ENCODE assay signal across 1 cellular context in the genomic region with DNA sequence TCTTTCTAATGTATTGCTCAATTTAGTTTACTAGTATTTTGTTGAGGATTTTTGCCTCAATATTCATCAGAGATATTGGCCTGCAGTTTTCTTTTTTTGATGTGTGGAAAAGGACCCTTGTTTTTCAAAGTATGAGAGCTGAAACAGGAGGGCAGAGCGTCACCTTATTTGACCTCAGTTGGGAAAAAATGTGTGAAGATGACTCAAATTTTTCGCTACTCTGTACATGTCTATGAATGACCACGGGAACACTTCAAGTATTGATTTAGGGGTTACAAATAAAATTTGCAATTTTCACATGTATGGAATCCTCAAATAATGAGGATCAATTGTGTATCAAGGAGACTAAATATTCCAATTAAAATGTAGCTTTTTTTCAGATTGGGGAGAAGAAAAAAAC.
TF ChIP-seq lines count a peak whose summit lies in the region.

No MANE protein-coding gene starts in this region.

TF ChIP-seq in WTC11, 78 proteins besides CTCF, POLR2A, EP300 and RAD21 (continued from another document):
- TF ChIP-seq, protein P1, sequence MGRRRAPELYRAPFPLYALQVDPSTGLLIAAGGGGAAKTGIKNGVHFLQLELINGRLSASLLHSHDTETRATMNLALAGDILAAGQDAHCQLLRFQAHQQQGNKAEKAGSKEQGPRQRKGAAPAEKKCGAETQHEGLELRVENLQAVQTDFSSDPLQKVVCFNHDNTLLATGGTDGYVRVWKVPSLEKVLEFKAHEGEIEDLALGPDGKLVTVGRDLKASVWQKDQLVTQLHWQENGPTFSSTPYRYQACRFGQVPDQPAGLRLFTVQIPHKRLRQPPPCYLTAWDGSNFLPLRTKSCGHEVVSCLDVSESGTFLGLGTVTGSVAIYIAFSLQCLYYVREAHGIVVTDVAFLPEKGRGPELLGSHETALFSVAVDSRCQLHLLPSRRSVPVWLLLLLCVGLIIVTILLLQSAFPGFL (CRISPR knock-in tag; IDR thresholded peaks at IDR 0.05; ENCODE audit: borderline replicate concordance): no peak
- no peak for TF ChIP-seq EMX1 (CRISPR knock-in tag; IDR thresholded peaks at IDR 0.05)
- TF ChIP-seq NFATC4 (CRISPR knock-in tag; IDR thresholded peaks at IDR 0.05): no peak
- TF ChIP-seq, protein P2, sequence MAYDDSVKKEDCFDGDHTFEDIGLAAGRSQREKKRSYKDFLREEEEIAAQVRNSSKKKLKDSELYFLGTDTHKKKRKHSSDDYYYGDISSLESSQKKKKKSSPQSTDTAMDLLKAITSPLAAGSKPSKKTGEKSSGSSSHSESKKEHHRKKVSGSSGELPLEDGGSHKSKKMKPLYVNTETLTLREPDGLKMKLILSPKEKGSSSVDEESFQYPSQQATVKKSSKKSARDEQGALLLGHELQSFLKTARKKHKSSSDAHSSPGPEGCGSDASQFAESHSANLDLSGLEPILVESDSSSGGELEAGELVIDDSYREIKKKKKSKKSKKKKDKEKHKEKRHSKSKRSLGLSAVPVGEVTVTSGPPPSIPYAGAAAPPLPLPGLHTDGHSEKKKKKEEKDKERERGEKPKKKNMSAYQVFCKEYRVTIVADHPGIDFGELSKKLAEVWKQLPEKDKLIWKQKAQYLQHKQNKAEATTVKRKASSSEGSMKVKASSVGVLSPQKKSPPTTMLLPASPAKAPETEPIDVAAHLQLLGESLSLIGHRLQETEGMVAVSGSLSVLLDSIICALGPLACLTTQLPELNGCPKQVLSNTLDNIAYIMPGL (CRISPR knock-in tag; IDR thresholded peaks at IDR 0.05): no peak
- no peak for TF ChIP-seq SP1 (CRISPR knock-in tag; conservative IDR thresholded peaks at IDR 0.05)
- no peak for TF ChIP-seq ESRRA (CRISPR knock-in tag; IDR thresholded peaks at IDR 0.05; ENCODE audit: borderline replicate concordance)
- TF ChIP-seq GTF2I (CRISPR knock-in tag; conservative IDR thresholded peaks at IDR 0.05): no peak
- TF ChIP-seq SOX15 (CRISPR knock-in tag; IDR thresholded peaks at IDR 0.05): no peak
- TF ChIP-seq HMGA2 (CRISPR knock-in tag; IDR thresholded peaks at IDR 0.05): no peak
- no peak for TF ChIP-seq TEAD4 (CRISPR knock-in tag; IDR thresholded peaks at IDR 0.05)
